8 cellular contexts compared by ENCODE assay signal in genomic region chrX:104165894-104166734, GRCh38.
A peak's percentile ranks its signal among the peaks of the same experiment; 100 is the strongest.
DNase-seq lines count a peak whose midpoint lies in the region; ATAC-seq, FAIRE-seq and TF ChIP-seq lines count a peak whose summit lies in the region.

FAM199X (plus strand) TSS chrX:104166453; CDS start chrX:104166786, 333 bp downstream.

- FAIRE-seq in GM18507 (lab: Jason Lieb, UNC) = peak; percentile 71

- TF ChIP-seq CTCF in astrocyte of the cerebellum (IDR thresholded peaks at IDR 0.05; ENCODE audit: low read depth, low read length, missing control alignments) = peak; percentile 59

- ATAC-seq in HG02973 (IDR thresholded peaks at IDR 0.05; ENCODE audit: unreplicated experiment) = peak; percentile 97

- H3K4me1 Mint-ChIP-seq in T-helper 2 cell treated with Interferon-gamma antibody and Interleukin-4, amounts not matched to agents 5 μg/mL and 100 μg/mL, for 36 hours (ENCODE audit: low read depth) = peaks cover 25% of the 10 kb centered on the region

- H3K36me3 Mint-ChIP-seq in T-helper 2 cell treated with Interferon-gamma antibody and Interleukin-4, amounts not matched to agents 5 μg/mL and 100 μg/mL, for 36 hours (ENCODE audit: low read depth) = peaks cover 10% of the 10 kb centered on the region

- in situ Hi-C loops in astrocyte of the cerebellum (cut with HindIII; ENCODE audit: low sequenced_read_pairs) = no loop called here

- DNase-seq in GM18507 (ENCODE audit: extremely low spot score, insufficient read length, low read depth) (peak; percentile 73), NCI-H1930 (lab: John Stamatoyannopoulos, UW) (peak; percentile 59 to 88), astrocyte of the cerebellum (ENCODE audit: low read depth) (peak; percentile 60), hepatic stellate cell (ENCODE audit: low spot score) (peak; percentile 67), retina (peak; percentile 88), OCI-M2 (lab: John Stamatoyannopoulos, UW; ENCODE audit: unreplicated experiment) (no peak)
- DNase-seq in T-helper 2 cell treated with Interferon-gamma antibody and Interleukin-4, amounts not matched to agents 5 μg/mL and 100 μg/mL, for 36 hours (ENCODE audit: low spot score) = peak; percentile 87

- no peaks in the 10 kb centered on the region for H3K27me3 Mint-ChIP-seq in T-helper 2 cell treated with Interferon-gamma antibody and Interleukin-4, amounts not matched to agents 5 μg/mL and 100 μg/mL, for 36 hours (ENCODE audit: low read depth)

- H3K27ac Mint-ChIP-seq in T-helper 2 cell treated with Interferon-gamma antibody and Interleukin-4, amounts not matched to agents 5 μg/mL and 100 μg/mL, for 36 hours = peak within 1 kb of the TSS; percentile 87

- peak within 1 kb of the TSS; percentile 82 for H3K4me3 Mint-ChIP-seq in T-helper 2 cell treated with Interferon-gamma antibody and Interleukin-4, amounts not matched to agents 5 μg/mL and 100 μg/mL, for 36 hours

- H3K9me3 Mint-ChIP-seq in T-helper 2 cell treated with Interferon-gamma antibody and Interleukin-4, amounts not matched to agents 5 μg/mL and 100 μg/mL, for 36 hours = no peaks in the 10 kb centered on the region

- peak within 1 kb of the TSS; percentile 62 for H3K4me3 ChIP-seq in astrocyte of the cerebellum (ENCODE audit: low read depth, low read length)
